ENCODE assay signal across 27 cellular contexts in genomic region chr13:91323349-91323748, GRCh38. TPM values are rescaled to one million over a fixed set of nuclear protein-coding genes. Genes with fewer than 3 reads are reported as not detected.
DNase-seq lines count a peak whose midpoint lies in the region; ATAC-seq and TF ChIP-seq lines count a peak whose summit lies in the region.
"Had no signal": no experiment of that assay in that cellular context is flagged by ENCODE, and none has a peak within 500 bp of the region (broad histone marks: within the 10 kb centered on the region; RNA-seq: fewer than 3 reads in every experiment).

No MANE protein-coding gene starts in this region.

- intact Hi-C loops in activated CD4-positive, alpha-beta T cell treated with anti-CD3 and anti-CD28 coated beads, Interleukin-2, amount 10 ng/mL, durations not matched to agents 24 days and 14 days (cut with micrococcal nuclease) = no loop called here
- intact Hi-C loops in CD8-positive, alpha-beta T cell (cut with DNase I, micrococcal nuclease) = no loop called here
- intact Hi-C loops in activated CD4-positive, alpha-beta memory T cell treated with anti-CD3 and anti-CD28 coated beads for 36 hours (cut with micrococcal nuclease) = no loop called here
- intact Hi-C loops in transverse colon (cut with DNase I; ENCODE audit: low total_unique reads) = no loop called here

- DNase-seq in activated CD4-positive, alpha-beta T cell treated with anti-CD3 and anti-CD28 coated beads, Interleukin-2, amount 10 ng/mL, durations not matched to agents 24 days and 14 days = peak; percentile 66
- no peak for DNase-seq in activated CD4-positive, alpha-beta T cell treated with anti-CD3 and anti-CD28 coated beads for 4 hours
- no peak for DNase-seq in CD8-positive, alpha-beta T cell
- DNase-seq in activated CD4-positive, alpha-beta memory T cell treated with anti-CD3 and anti-CD28 coated beads for 36 hours = peak; percentile 29
- DNase-seq in effector memory CD8-positive, alpha-beta T cell = no peak
- no peak for DNase-seq in suprapubic skin (ENCODE audit: low spot score in 2 of 2)
- DNase-seq in transverse colon = no peak
- DNase-seq in immature natural killer cell = no peak
- DNase-seq: activated CD8-positive, alpha-beta memory T cell treated with anti-CD3 and anti-CD28 coated beads for 24 hours; activated gamma-delta T cell treated with Interleukin-2 at 50 U/mL for 16 hours; activated T-cell treated with anti-CD3 and anti-CD28 coated beads, Interleukin-2, amount 50 U/mL, for 1 hour; AML-193; anterior cingulate cortex; CD8-positive, alpha-beta memory T cell; effector CD4-positive, alpha-beta T cell; left colon; NCI-H1092; NCI-H1694; NCI-H82; ovary; retina; SJCRH30; SW 1271; T1000; testis had no signal

- no peak for TF ChIP-seq EP300 in suprapubic skin (IDR thresholded peaks at IDR 0.05)
- no peak for TF ChIP-seq EP300 in transverse colon (IDR thresholded peaks at IDR 0.05; ENCODE audit: low read depth)

- POLR2A ChIA-PET in CD8-positive, alpha-beta T cell (lab: Charles Lee) = interaction anchor here (0.8 kb wide), 1 partner anchor 11 kb away, joined by 3 read pairs; no protein-coding TSS in a partner anchor
- POLR2A ChIA-PET in activated CD4-positive, alpha-beta memory T cell treated with anti-CD3 and anti-CD28 coated beads for 36 hours (lab: Charles Lee) = interaction anchor here (1.1 kb wide), 1 partner anchor 22 kb away, joined by 3 read pairs; no protein-coding TSS in a partner anchor

- peak; percentile 34 for ATAC-seq in CD8-positive, alpha-beta T cell
- ATAC-seq in effector memory CD8-positive, alpha-beta T cell (replicated peaks) = peak; percentile 77
- ATAC-seq: K562, left colon had no signal

- no peaks in the 10 kb centered on the region for H3K27me3 ChIP-seq in CD8-positive, alpha-beta T cell (ENCODE audit: insufficient read depth, low read length)
- peaks cover 6% of the 10 kb centered on the region for H3K27me3 ChIP-seq in suprapubic skin
- H3K27me3 ChIP-seq in transverse colon = no peaks in the 10 kb centered on the region
- H3K27me3 ChIP-seq: ovary, SJCRH30, testis had no signal

- no peak overlapping the region for H3K27ac Mint-ChIP-seq in activated CD4-positive, alpha-beta T cell treated with anti-CD3 and anti-CD28 coated beads, Interleukin-2, amount 10 ng/mL, durations not matched to agents 24 days and 14 days
- H3K27ac Mint-ChIP-seq in CD8-positive, alpha-beta T cell = no peak overlapping the region
- no peak overlapping the region for H3K27ac Mint-ChIP-seq in activated CD4-positive, alpha-beta memory T cell treated with anti-CD3 and anti-CD28 coated beads for 36 hours
- no peak overlapping the region for H3K27ac Mint-ChIP-seq in effector memory CD8-positive, alpha-beta T cell
- no peak overlapping the region for H3K27ac Mint-ChIP-seq in immature natural killer cell
- H3K27ac Mint-ChIP-seq: CD8-positive, alpha-beta memory T cell had no signal

- no peak for TF ChIP-seq CTCF in CD8-positive, alpha-beta T cell (IDR thresholded peaks at IDR 0.05)
- no peak for TF ChIP-seq CTCF in suprapubic skin (IDR thresholded peaks at IDR 0.05)
- no peak for TF ChIP-seq CTCF in transverse colon (IDR thresholded peaks at IDR 0.05)

- in situ Hi-C loops in transverse colon (cut with MboI; ENCODE audit: low pct_ligation_motif_present in 1 of 4, low pct_unique_long_range_greater_than_20kb in 1 of 4, low sequenced_read_pairs in 3 of 4) = no loop called here

- 84% methylated on average over 3 of the region's 3 CpGs for WGBS in suprapubic skin
- 79% methylated on average over 3 of the region's 3 CpGs; no CpG with 5 or more reads in 1 of the 2 donors for WGBS in transverse colon (ENCODE audit: low coverage in 1 of 2), 2 donors

- no peak overlapping the region for H3K27ac ChIP-seq in CD8-positive, alpha-beta T cell (ENCODE audit: low read depth, low read length)
- no peak overlapping the region for H3K27ac ChIP-seq in suprapubic skin
- H3K27ac ChIP-seq in transverse colon = no peak overlapping the region
- H3K27ac ChIP-seq: ovary, SJCRH30, testis, VCaP had no signal

- H3K4me1 Mint-ChIP-seq in activated CD4-positive, alpha-beta T cell treated with anti-CD3 and anti-CD28 coated beads, Interleukin-2, amount 10 ng/mL, durations not matched to agents 24 days and 14 days = peaks cover 11% of the 10 kb centered on the region
- H3K4me1 Mint-ChIP-seq in CD8-positive, alpha-beta T cell (ENCODE audit: low read depth) = peaks cover 15% of the 10 kb centered on the region
- peaks cover 11% of the 10 kb centered on the region for H3K4me1 Mint-ChIP-seq in activated CD4-positive, alpha-beta memory T cell treated with anti-CD3 and anti-CD28 coated beads for 36 hours (ENCODE audit: low read depth)
- peaks cover 4 to 10% of the 10 kb centered on the region in 2 donors for H3K4me1 Mint-ChIP-seq in effector memory CD8-positive, alpha-beta T cell (ENCODE audit: low read depth in 2 of 2)
- H3K4me1 Mint-ChIP-seq in immature natural killer cell = peaks cover 10 to 17% of the 10 kb centered on the region in 2 donors

- no peaks in the 10 kb centered on the region for H3K36me3 ChIP-seq in CD8-positive, alpha-beta T cell (ENCODE audit: insufficient read depth, low read length)
- H3K36me3 ChIP-seq in suprapubic skin (no peaks in the 10 kb centered on the region), transverse colon (no peaks in the 10 kb centered on the region)
- H3K36me3 ChIP-seq: ovary, SJCRH30 had no signal

- CTCF ChIA-PET in CD8-positive, alpha-beta T cell (lab: Charles Lee) = interaction anchor here (1.4 kb wide), 1 partner anchor 24 kb away, joined by 6 read pairs; the partner anchor contains the start of gene MIR17HG
- CTCF ChIA-PET in activated CD4-positive, alpha-beta memory T cell treated with anti-CD3 and anti-CD28 coated beads for 36 hours (lab: Charles Lee) = interaction anchor here (1.0 kb wide), 1 partner anchor 10 kb away, joined by 4 read pairs; no protein-coding TSS in a partner anchor

- H3K4me1 ChIP-seq in CD8-positive, alpha-beta T cell (ENCODE audit: insufficient read depth, low read length) = peaks cover 11% of the 10 kb centered on the region
- no peaks in the 10 kb centered on the region for H3K4me1 ChIP-seq in suprapubic skin
- no peaks in the 10 kb centered on the region for H3K4me1 ChIP-seq in transverse colon
- H3K4me1 ChIP-seq: SJCRH30, testis had no signal

- no peak for TF ChIP-seq POLR2A in suprapubic skin (IDR thresholded peaks at IDR 0.05)
- TF ChIP-seq POLR2A in transverse colon (IDR thresholded peaks at IDR 0.05) = no peak

- no peaks in the 10 kb centered on the region for H3K36me3 Mint-ChIP-seq in activated CD4-positive, alpha-beta T cell treated with anti-CD3 and anti-CD28 coated beads, Interleukin-2, amount 10 ng/mL, durations not matched to agents 24 days and 14 days (ENCODE audit: low read depth)
- H3K36me3 Mint-ChIP-seq in CD8-positive, alpha-beta T cell = no peaks in the 10 kb centered on the region
- H3K36me3 Mint-ChIP-seq in activated CD4-positive, alpha-beta memory T cell treated with anti-CD3 and anti-CD28 coated beads for 36 hours = no peaks in the 10 kb centered on the region
- H3K36me3 Mint-ChIP-seq in effector memory CD8-positive, alpha-beta T cell (ENCODE audit: insufficient read depth) = no peaks in the 10 kb centered on the region
- no peaks in the 10 kb centered on the region for H3K36me3 Mint-ChIP-seq in immature natural killer cell
- H3K36me3 Mint-ChIP-seq: CD8-positive, alpha-beta memory T cell had no signal

- no peaks in the 10 kb centered on the region for H3K9me3 ChIP-seq in CD8-positive, alpha-beta T cell (ENCODE audit: low read length)
- H3K9me3 ChIP-seq in suprapubic skin (no peaks in the 10 kb centered on the region), transverse colon (no peaks in the 10 kb centered on the region)
- H3K9me3 ChIP-seq: ovary, SJCRH30, testis had no signal

- H3K4me3 ChIP-seq in CD8-positive, alpha-beta T cell (ENCODE audit: low read depth, low read length) = no peak overlapping the region
- no peak overlapping the region for H3K4me3 ChIP-seq in suprapubic skin
- H3K4me3 ChIP-seq in transverse colon = no peak overlapping the region
- H3K4me3 ChIP-seq: K562, ovary, SJCRH30, testis had no signal

- H3K27me3 Mint-ChIP-seq in activated CD4-positive, alpha-beta T cell treated with anti-CD3 and anti-CD28 coated beads, Interleukin-2, amount 10 ng/mL, durations not matched to agents 24 days and 14 days = peaks cover 11% of the 10 kb centered on the region
- no peaks in the 10 kb centered on the region for H3K27me3 Mint-ChIP-seq in CD8-positive, alpha-beta T cell (ENCODE audit: low read depth)
- peaks cover 2% of the 10 kb centered on the region for H3K27me3 Mint-ChIP-seq in activated CD4-positive, alpha-beta memory T cell treated with anti-CD3 and anti-CD28 coated beads for 36 hours
- peaks cover 0 to 8% of the 10 kb centered on the region in 2 donors for H3K27me3 Mint-ChIP-seq in effector memory CD8-positive, alpha-beta T cell
- peaks cover 6 to 22% (median 7%) of the 10 kb centered on the region in 3 donors for H3K27me3 Mint-ChIP-seq in immature natural killer cell (ENCODE audit: low read depth in 3 of 3)

- no peaks in the 10 kb centered on the region for H3K9me3 Mint-ChIP-seq in activated CD4-positive, alpha-beta T cell treated with anti-CD3 and anti-CD28 coated beads, Interleukin-2, amount 10 ng/mL, durations not matched to agents 24 days and 14 days
- no peaks in the 10 kb centered on the region for H3K9me3 Mint-ChIP-seq in CD8-positive, alpha-beta T cell
- H3K9me3 Mint-ChIP-seq in activated CD4-positive, alpha-beta memory T cell treated with anti-CD3 and anti-CD28 coated beads for 36 hours = no peaks in the 10 kb centered on the region
- H3K9me3 Mint-ChIP-seq in effector memory CD8-positive, alpha-beta T cell = no peaks in the 10 kb centered on the region
- H3K9me3 Mint-ChIP-seq in immature natural killer cell = no peaks in the 10 kb centered on the region
- H3K9me3 Mint-ChIP-seq: CD8-positive, alpha-beta memory T cell had no signal

- H3K4me3 Mint-ChIP-seq in activated CD4-positive, alpha-beta T cell treated with anti-CD3 and anti-CD28 coated beads, Interleukin-2, amount 10 ng/mL, durations not matched to agents 24 days and 14 days = no peak overlapping the region
- H3K4me3 Mint-ChIP-seq in CD8-positive, alpha-beta T cell = no peak overlapping the region
- no peak overlapping the region for H3K4me3 Mint-ChIP-seq in activated CD4-positive, alpha-beta memory T cell treated with anti-CD3 and anti-CD28 coated beads for 36 hours
- H3K4me3 Mint-ChIP-seq in effector memory CD8-positive, alpha-beta T cell = no peak overlapping the region
- H3K4me3 Mint-ChIP-seq in immature natural killer cell = no peak overlapping the region

RNA-seq across cellular contexts. Expression of gene MIR17HG, which starts 24.1 kb away (rescaled TPM):
- 52.9 and 55.3 TPM in 2 replicates for total RNA-seq in activated CD4-positive, alpha-beta T cell treated with anti-CD3 and anti-CD28 coated beads, Interleukin-2, amount 10 ng/mL, durations not matched to agents 24 days and 14 days
- 1 to 10 TPM; 6.4 TPM for total RNA-seq in CD8-positive, alpha-beta T cell
- 10 to 100 TPM; 19.5 to 22.0 TPM for total RNA-seq in activated CD4-positive, alpha-beta memory T cell treated with anti-CD3 and anti-CD28 coated beads for 36 hours
- total RNA-seq in suprapubic skin (10 to 100 TPM in 1 of 4 donors, 1 to 10 TPM in 3; 4.0 to 12.8 (median 4.2) TPM), transverse colon (1 to 10 TPM; 1.1 to 8.1 (median 2.2) TPM)
- polyA plus RNA-seq in immature natural killer cell = under 1 TPM; 0.12 to 0.68 (median 0.26) TPM

Comparison
In these comparisons a context has a peak if more than half of its experiments do, and no peak if none do; other contexts are left out.
1. DNase-seq: peak in activated CD4-positive, alpha-beta T cell treated with anti-CD3 and anti-CD28 coated beads, Interleukin-2, amount 10 ng/mL, durations not matched to agents 24 days and 14 days (single experiment) and activated CD4-positive, alpha-beta memory T cell treated with anti-CD3 and anti-CD28 coated beads for 36 hours (single experiment); none in activated CD4-positive, alpha-beta T cell treated with anti-CD3 and anti-CD28 coated beads for 4 hours (0 of 2), CD8-positive, alpha-beta T cell (0 of 7), effector memory CD8-positive, alpha-beta T cell (0 of 3), suprapubic skin (0 of 2), transverse colon (single experiment) and immature natural killer cell (0 of 3).